Comparison of ENCODE assay signal across 8 cellular contexts in the genomic region with DNA sequence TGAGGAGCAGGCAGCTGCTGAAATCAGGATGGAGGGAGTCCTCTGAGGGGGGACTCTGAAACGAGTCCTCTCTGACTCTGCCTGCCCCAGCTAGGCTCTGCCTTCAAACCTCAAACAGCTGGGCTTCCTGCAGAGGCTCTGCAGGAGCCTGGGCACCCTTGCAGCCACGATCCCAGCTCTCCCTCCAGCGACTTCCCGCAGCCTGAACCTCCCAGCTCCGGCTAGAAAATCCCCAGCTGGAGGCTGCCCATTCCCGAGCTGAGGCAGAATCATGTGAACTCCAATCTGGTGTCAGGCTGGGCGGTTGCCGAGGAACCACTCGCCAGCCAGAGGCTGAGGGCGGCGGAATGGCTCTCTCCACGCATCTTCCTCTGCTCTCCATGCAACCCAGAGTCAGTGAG. TPM values are rescaled to one million over a fixed set of nuclear protein-coding genes. Genes with fewer than 3 reads are reported as not detected.
A peak's percentile ranks its signal among the peaks of the same experiment; 100 is the strongest.
DNase-seq lines count a peak whose midpoint lies in the region; ATAC-seq and TF ChIP-seq lines count a peak whose summit lies in the region.

A gene with protein sequence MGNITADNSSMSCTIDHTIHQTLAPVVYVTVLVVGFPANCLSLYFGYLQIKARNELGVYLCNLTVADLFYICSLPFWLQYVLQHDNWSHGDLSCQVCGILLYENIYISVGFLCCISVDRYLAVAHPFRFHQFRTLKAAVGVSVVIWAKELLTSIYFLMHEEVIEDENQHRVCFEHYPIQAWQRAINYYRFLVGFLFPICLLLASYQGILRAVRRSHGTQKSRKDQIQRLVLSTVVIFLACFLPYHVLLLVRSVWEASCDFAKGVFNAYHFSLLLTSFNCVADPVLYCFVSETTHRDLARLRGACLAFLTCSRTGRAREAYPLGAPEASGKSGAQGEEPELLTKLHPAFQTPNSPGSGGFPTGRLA (minus strand): TSS at position 204 of the 401 bp plus-strand sequence. CDS start 9,654 bp downstream, outside the sequence.

- no peak within 1 kb of the TSS for H3K4me3 ChIP-seq in body of pancreas

- H3K27ac ChIP-seq in body of pancreas = no peak within 1 kb of the TSS

- peaks cover 0 to 4% of the 10 kb centered on the region in 2 donors for H3K36me3 Mint-ChIP-seq in stimulated activated naive B cell treated with anti-CD40 and anti-IgM and Interleukin-4, amounts not matched to agents 10 μg/mL and 1 μg/mL and 100 μg/mL, for 72 hours

- intact Hi-C loops in body of pancreas (cut with DNase I) = no loop called here

- peak within 1 kb of the TSS; percentile 56 for H3K27ac Mint-ChIP-seq in stimulated activated naive B cell treated with anti-CD40 and anti-IgM and Interleukin-4, amounts not matched to agents 10 μg/mL and 1 μg/mL and 100 μg/mL, for 72 hours

- 15 to 17% methylated on average over 5 to 12 of the region's 12 CpGs for WGBS in body of pancreas, 2 donors

- no peaks in the 10 kb centered on the region for H3K4me1 ChIP-seq in body of pancreas

- peaks cover 0 to 8% of the 10 kb centered on the region in 2 donors for H3K9me3 Mint-ChIP-seq in stimulated activated naive B cell treated with anti-CD40 and anti-IgM and Interleukin-4, amounts not matched to agents 10 μg/mL and 1 μg/mL and 100 μg/mL, for 72 hours

- TF ChIP-seq CTCF in body of pancreas (IDR thresholded peaks at IDR 0.05) = no peak

- TF ChIP-seq POLR2A in body of pancreas (IDR thresholded peaks at IDR 0.05) = no peak

- DNase-seq in NCI-H345 (lab: John Stamatoyannopoulos, UW) = peak; percentile 44
- no peak for DNase-seq in NCI-H345 treated with DMSO at 0.1 percent for 48 hours (lab: John Stamatoyannopoulos, UW; ENCODE audit: unreplicated experiment)
- DNase-seq in NCI-H2227 treated with DMSO at 0.1 percent for 48 hours (lab: John Stamatoyannopoulos, UW) = peak; percentile 23
- peak in 3 of 4 donors; percentile 34 to 52 (median 35) for DNase-seq in body of pancreas
- DNase-seq in inferior parietal cortex (ENCODE audit: extremely low spot score) = peak; percentile 58
- DNase-seq in stimulated activated naive B cell treated with anti-CD40 and anti-IgM and Interleukin-4, amounts not matched to agents 10 μg/mL and 1 μg/mL and 100 μg/mL, for 72 hours = no peak

- H3K27me3 Mint-ChIP-seq in stimulated activated naive B cell treated with anti-CD40 and anti-IgM and Interleukin-4, amounts not matched to agents 10 μg/mL and 1 μg/mL and 100 μg/mL, for 72 hours = no peaks in the 10 kb centered on the region

- H3K4me1 Mint-ChIP-seq in stimulated activated naive B cell treated with anti-CD40 and anti-IgM and Interleukin-4, amounts not matched to agents 10 μg/mL and 1 μg/mL and 100 μg/mL, for 72 hours = peaks cover 54 to 64% of the 10 kb centered on the region in 2 donors

- H3K27me3 ChIP-seq in body of pancreas = no peaks in the 10 kb centered on the region

- ATAC-seq in body of pancreas = peak; percentile 59
- no peak for ATAC-seq in stimulated activated naive B cell treated with anti-CD40 and anti-IgM and Interleukin-4, amounts not matched to agents 10 μg/mL and 1 μg/mL and 100 μg/mL, for 72 hours (replicated peaks)
- no peak for ATAC-seq in GM18502 (IDR thresholded peaks at IDR 0.05; ENCODE audit: poor library complexity, unreplicated experiment)
- ATAC-seq in GM21526 (IDR thresholded peaks at IDR 0.05; ENCODE audit: low FRiP score, unreplicated experiment) = no peak

- H3K4me3 Mint-ChIP-seq in stimulated activated naive B cell treated with anti-CD40 and anti-IgM and Interleukin-4, amounts not matched to agents 10 μg/mL and 1 μg/mL and 100 μg/mL, for 72 hours = peak within 1 kb of the TSS; percentile 63

- H3K36me3 ChIP-seq in body of pancreas (replicated peaks in 1 of 2; ENCODE audit: insufficient read depth in 1 of 2, low read depth in 2 of 2) = no peaks in the 10 kb centered on the region

- no peaks in the 10 kb centered on the region for H3K9me3 ChIP-seq in body of pancreas

RNA-seq across cellular contexts. Expression of the gene that starts here (rescaled TPM):
- total RNA-seq in body of pancreas = under 1 TPM in 1 of 2 donors, not detected in 1; 0.26 TPM

Comparison
In these comparisons a context has a peak if more than half of its experiments do, and no peak if none do; other contexts are left out.
1. DNase-seq: peak in NCI-H345 (single experiment), NCI-H2227 treated with DMSO at 0.1 percent for 48 hours (single experiment) and inferior parietal cortex (single experiment); none in NCI-H345 treated with DMSO at 0.1 percent for 48 hours (single experiment) and stimulated activated naive B cell treated with anti-CD40 and anti-IgM and Interleukin-4, amounts not matched to agents 10 μg/mL and 1 μg/mL and 100 μg/mL, for 72 hours (single experiment).
2. Peak in DNase-seq and ATAC-seq in body of pancreas; RNA of the gene not detected or under 1 TPM.